Comparison of ENCODE assay signal across 1 cellular context in genomic region chr19:49592486-49593232, GRCh38.
TF ChIP-seq lines count a peak whose summit lies in the region.

No MANE protein-coding gene starts in this region.

TF ChIP-seq in K562, 482 proteins besides CTCF, POLR2A, EP300 and RAD21 (continued from another document and continues in another):
- no peak for TF ChIP-seq ZBTB40 (IDR thresholded peaks at IDR 0.05)
- no peak for TF ChIP-seq ZBTB40 (CRISPR knock-in tag; IDR thresholded peaks at IDR 0.05)
- TF ChIP-seq CREB1 (IDR thresholded peaks at IDR 0.05), result no peak
- TF ChIP-seq CREB1 (CRISPR knock-in tag; IDR thresholded peaks at IDR 0.05), result 0 out of 2 replicates have a peak, but pooled peaks have one; percentile 2
- no peak for TF ChIP-seq RREB1 (CRISPR knock-in tag; IDR thresholded peaks at IDR 0.05)
- TF ChIP-seq SETDB1 (IDR thresholded peaks at IDR 0.05; ENCODE audit: low read length), result no peak
- TF ChIP-seq MAX (CRISPR knock-in tag; IDR thresholded peaks at IDR 0.05), result peak; percentile 69
- TF ChIP-seq SP1 (CRISPR knock-in tag; IDR thresholded peaks at IDR 0.05), result peak; percentile 55; the same call in 1 of the 2 replicates
- no peak for TF ChIP-seq ZNF445 (CRISPR knock-in tag; IDR thresholded peaks at IDR 0.05; ENCODE audit: low read depth)
- TF ChIP-seq MCM2 (IDR thresholded peaks at IDR 0.05; ENCODE audit: low read depth), result no peak
- TF ChIP-seq THRB (CRISPR knock-in tag; conservative IDR thresholded peaks at IDR 0.05), result no peak
- TF ChIP-seq ZNF274 (IDR thresholded peaks at IDR 0.05; ENCODE audit: borderline replicate concordance, low read depth, low read length), result no peak
- 0 out of 2 replicates have a peak, but pooled peaks have one; percentile 18 for TF ChIP-seq ARID4B (CRISPR knock-in tag; IDR thresholded peaks at IDR 0.05)
- TF ChIP-seq MLLT1 (IDR thresholded peaks at IDR 0.05), result no peak
- 0 out of 4 replicates have a peak, but pooled peaks of 1 of the 2 experiments have one; percentile 43 for TF ChIP-seq MAZ (CRISPR knock-in tag; conservative IDR thresholded peaks at IDR 0.05 in 1 of 2, IDR thresholded peaks at IDR 0.05 in 1 of 2)
- peak; percentile 14 for TF ChIP-seq KDM5B (IDR thresholded peaks at IDR 0.05; ENCODE audit: insufficient replicate concordance, low read depth, low read length)
- no peak for TF ChIP-seq ELK1 (CRISPR knock-in tag; IDR thresholded peaks at IDR 0.05)
- no peak for TF ChIP-seq ZHX1 (conservative IDR thresholded peaks at IDR 0.05; ENCODE audit: low read length)
- TF ChIP-seq KDM4B (IDR thresholded peaks at IDR 0.05; ENCODE audit: borderline replicate concordance in 2 of 2, low read depth in 1 of 2), result no peak
- TF ChIP-seq ZNF282 (CRISPR knock-in tag; IDR thresholded peaks at IDR 0.05), result no peak
- no peak for TF ChIP-seq CEBPG (CRISPR knock-in tag; IDR thresholded peaks at IDR 0.05)
- TF ChIP-seq CEBPG (tag; conservative IDR thresholded peaks at IDR 0.05 in 1 of 2, IDR thresholded peaks at IDR 0.05 in 1 of 2), result no peak
- TF ChIP-seq ZNF511 (CRISPR knock-in tag; IDR thresholded peaks at IDR 0.05), result no peak
